12 cellular contexts compared by ENCODE assay signal in the genomic region with DNA sequence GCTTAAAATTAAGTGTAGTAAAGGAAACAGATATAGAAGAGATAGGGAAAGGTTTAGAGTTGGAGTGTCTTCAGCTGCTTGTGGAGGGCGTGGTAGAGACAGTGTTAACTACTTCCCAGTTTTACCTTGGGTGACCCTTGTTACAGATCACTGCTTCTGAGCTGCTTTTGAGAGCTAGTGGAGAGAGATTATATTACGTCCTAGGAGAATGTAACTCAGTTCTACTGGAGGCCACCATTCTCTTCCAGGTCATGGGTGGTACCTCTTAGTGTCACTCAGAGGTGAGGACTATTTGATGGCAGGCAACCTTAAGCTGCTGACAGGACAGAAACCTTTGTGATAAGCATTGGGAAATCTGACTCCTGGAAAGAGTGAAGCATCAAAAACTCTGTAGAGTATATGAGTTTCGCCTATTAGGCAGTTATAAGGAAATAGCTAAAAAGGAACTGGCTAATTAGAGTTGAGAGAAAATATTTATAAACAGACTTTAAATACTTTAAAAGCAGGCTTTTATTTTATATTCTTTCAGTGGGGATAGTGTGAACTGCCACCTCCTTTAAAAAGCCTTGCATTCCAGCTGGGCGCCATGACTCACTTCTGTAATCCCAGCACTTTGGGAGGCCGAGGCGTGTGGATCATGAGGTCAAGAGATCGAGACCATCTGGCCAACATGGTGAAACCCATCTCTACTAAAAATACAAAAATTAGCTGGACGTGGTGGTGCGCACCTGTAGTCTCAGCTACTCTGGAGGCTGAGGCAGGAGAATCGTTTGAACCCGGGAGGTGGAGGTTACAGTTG.
DNase-seq lines count a peak whose midpoint lies in the region; ATAC-seq and TF ChIP-seq lines count a peak whose summit lies in the region.
"Had no signal": no experiment of that assay in that cellular context is flagged by ENCODE, and none has a peak within 500 bp of the region (broad histone marks: within the 10 kb centered on the region; RNA-seq: fewer than 3 reads in every experiment).

No MANE protein-coding gene starts in this region.

- CTCF ChIA-PET in activated naive CD4-positive, alpha-beta T cell treated with anti-CD3 and anti-CD28 coated beads for 36 hours (lab: Charles Lee): interaction anchor here (0.6 to 0.9 kb wide), 2 partner anchors 85 to 462 kb away, joined by 3 to 5 read pairs; no protein-coding TSS in a partner anchor

- H3K4me3 ChIP-seq in fibroblast of villous mesenchyme (ENCODE audit: low read depth, low read length): no peak overlapping the region
- no peak overlapping the region for H3K4me3 ChIP-seq in thyroid gland (replicated peaks in 1 of 3)

- TF ChIP-seq CTCF in fibroblast of villous mesenchyme (IDR thresholded peaks at IDR 0.05; ENCODE audit: insufficient read depth, low read depth, low read length) (no peak), thyroid gland (IDR thresholded peaks at IDR 0.05) (peak in 2 of 6 experiments; percentile 8 to 20)

- peaks cover 8% of the 10 kb centered on the region for H3K36me3 Mint-ChIP-seq in activated naive CD4-positive, alpha-beta T cell treated with anti-CD3 and anti-CD28 coated beads for 36 hours (ENCODE audit: low read depth)

- TF ChIP-seq POLR2A in thyroid gland (IDR thresholded peaks at IDR 0.05): no peak

- H3K9me3 ChIP-seq in thyroid gland: no peaks in the 10 kb centered on the region

- peak overlapping the region in 2 of 3 donors; percentile 0 to 48 for H3K27ac ChIP-seq in thyroid gland

- peaks cover 14 to 33% of the 10 kb centered on the region in 2 donors for H3K4me1 ChIP-seq in thyroid gland

- no peak for DNase-seq in activated naive CD4-positive, alpha-beta T cell treated with anti-CD3 and anti-CD28 coated beads for 36 hours
- no peak for DNase-seq in activated naive CD4-positive, alpha-beta T cell treated with anti-CD3 and anti-CD28 coated beads, Interleukin-2, amount 50 U/mL, for 16 hours
- peak; percentile 27 for DNase-seq in NCI-H510A (lab: John Stamatoyannopoulos, UW)
- peak; percentile 42 for DNase-seq in fibroblast of villous mesenchyme (ENCODE audit: low read depth)
- no peak for DNase-seq in thyroid gland
- DNase-seq in AML-193 (lab: John Stamatoyannopoulos, UW): no peak
- DNase-seq: activated CD4-positive, alpha-beta T cell treated with anti-CD3 and anti-CD28 coated beads for 48 hours; CD4-positive, alpha-beta memory T cell; H7; islet precursor cell had no signal

- peak overlapping the region; percentile 12 for H3K27ac Mint-ChIP-seq in activated naive CD4-positive, alpha-beta T cell treated with anti-CD3 and anti-CD28 coated beads for 36 hours

- H3K27me3 Mint-ChIP-seq in activated naive CD4-positive, alpha-beta T cell treated with anti-CD3 and anti-CD28 coated beads for 36 hours (ENCODE audit: low read depth): no peaks in the 10 kb centered on the region
- H3K27me3 Mint-ChIP-seq: CD4-positive, alpha-beta memory T cell had no signal

- WGBS in thyroid gland, 2 donors: 79 to 85% methylated on average over 11 of the region's 11 CpGs

- H3K9me3 Mint-ChIP-seq in activated naive CD4-positive, alpha-beta T cell treated with anti-CD3 and anti-CD28 coated beads for 36 hours: peaks cover 3% of the 10 kb centered on the region
- H3K9me3 Mint-ChIP-seq: CD4-positive, alpha-beta memory T cell had no signal

- intact Hi-C loops in activated naive CD4-positive, alpha-beta T cell treated with anti-CD3 and anti-CD28 coated beads for 36 hours (cut with micrococcal nuclease): no loop called here
- intact Hi-C loops in thyroid gland (cut with DNase I): no loop called here

- peaks cover 58% of the 10 kb centered on the region for H3K4me1 Mint-ChIP-seq in activated naive CD4-positive, alpha-beta T cell treated with anti-CD3 and anti-CD28 coated beads for 36 hours (ENCODE audit: low read depth)

- no peaks in the 10 kb centered on the region for H3K27me3 ChIP-seq in thyroid gland

- H3K36me3 ChIP-seq in thyroid gland: no peaks in the 10 kb centered on the region

- H3K4me3 Mint-ChIP-seq in activated naive CD4-positive, alpha-beta T cell treated with anti-CD3 and anti-CD28 coated beads for 36 hours: no peak overlapping the region
- H3K4me3 Mint-ChIP-seq: CD4-positive, alpha-beta memory T cell had no signal

- ATAC-seq in HG03025 (IDR thresholded peaks at IDR 0.05; ENCODE audit: low FRiP score, unreplicated experiment) (no peak), HG03571 (IDR thresholded peaks at IDR 0.05; ENCODE audit: unreplicated experiment) (no peak)

Comparison
In these comparisons a context has a peak if more than half of its experiments do, and no peak if none do; other contexts are left out.
1. DNase-seq: peak in NCI-H510A (single experiment) and fibroblast of villous mesenchyme (single experiment); none in activated naive CD4-positive, alpha-beta T cell treated with anti-CD3 and anti-CD28 coated beads for 36 hours (single experiment), activated naive CD4-positive, alpha-beta T cell treated with anti-CD3 and anti-CD28 coated beads, Interleukin-2, amount 50 U/mL, for 16 hours (single experiment), thyroid gland (0 of 2) and AML-193 (0 of 2).